ENCODE assay signal across 18 cellular contexts in the genomic region with DNA sequence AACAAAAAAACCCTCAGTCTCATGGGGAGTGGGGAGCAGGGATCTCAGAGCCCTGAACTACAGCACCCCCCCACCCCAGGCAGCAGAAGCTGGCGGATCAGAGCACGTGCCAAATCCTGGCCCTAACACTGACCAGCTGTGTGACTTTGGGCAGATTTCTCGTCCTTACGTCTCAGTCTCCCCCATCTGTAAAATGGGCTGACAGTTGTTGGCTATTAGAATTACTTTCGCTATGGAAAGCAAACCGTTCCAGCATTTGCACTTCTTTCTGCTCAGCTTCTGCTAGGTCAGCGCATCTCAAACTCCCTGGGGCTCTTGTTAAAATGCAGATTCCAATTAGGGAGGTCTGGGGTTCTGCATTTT. TPM values are rescaled to one million over a fixed set of nuclear protein-coding genes. Genes with fewer than 3 reads are reported as not detected.
DNase-seq lines count a peak whose midpoint lies in the region; ATAC-seq and TF ChIP-seq lines count a peak whose summit lies in the region.
"Had no signal": no experiment of that assay in that cellular context is flagged by ENCODE, and none has a peak within 500 bp of the region (broad histone marks: within the 10 kb centered on the region; RNA-seq: fewer than 3 reads in every experiment).

No MANE protein-coding gene starts in this region.

- no peak for TF ChIP-seq POLR2A in testis (IDR thresholded peaks at IDR 0.05)

- 84% methylated on average over 7 of the region's 7 CpGs for whole genome bisulfite sequencing in testis, 2 donors

- peaks cover 7 to 56% (median 38%) of the 10 kb centered on the region in 4 donors for H3K4me1 Mint-ChIP-seq in CD4-positive, CD25-positive, alpha-beta regulatory T cell
- H3K4me1 Mint-ChIP-seq in activated T-helper 2 cell treated with anti-CD3 and anti-CD28 coated beads, Interferon-gamma antibody, Interleukin-2, Interleukin-4, amounts not matched to agents 10 μg/mL and 5 μg/mL and 100 μg/mL, durations not matched to agents 14 hours and 24 hours and 36 hours (ENCODE audit: low read depth): peaks cover 34% of the 10 kb centered on the region
- peaks cover 32 to 38% of the 10 kb centered on the region in 2 donors for H3K4me1 Mint-ChIP-seq in natural killer cell treated with Interleukin-12 subunit alpha and Interleukin-12 subunit beta and Interleukin-15 and Interleukin-18, amount 100 ng/mL, for 72 hours (ENCODE audit: low read depth in 2 of 2)

- H3K9me3 Mint-ChIP-seq in CD4-positive, CD25-positive, alpha-beta regulatory T cell: peaks cover 0 to 14% (median 3%) of the 10 kb centered on the region in 7 donors
- H3K9me3 Mint-ChIP-seq in activated T-helper 2 cell treated with anti-CD3 and anti-CD28 coated beads, Interferon-gamma antibody, Interleukin-2, Interleukin-4, amounts not matched to agents 10 μg/mL and 5 μg/mL and 100 μg/mL, durations not matched to agents 14 hours and 24 hours and 36 hours: peaks cover 14% of the 10 kb centered on the region
- peaks cover 9% of the 10 kb centered on the region for H3K9me3 Mint-ChIP-seq in natural killer cell treated with Interleukin-12 subunit alpha and Interleukin-12 subunit beta and Interleukin-15 and Interleukin-18, amount 100 ng/mL, for 72 hours

- intact Hi-C loops in activated T-helper 2 cell treated with anti-CD3 and anti-CD28 coated beads, Interferon-gamma antibody, Interleukin-2, Interleukin-4, amounts not matched to agents 10 μg/mL and 5 μg/mL and 100 μg/mL, durations not matched to agents 14 hours and 24 hours and 36 hours (cut with micrococcal nuclease): no loop called here
- intact Hi-C loops in testis (cut with DNase I; ENCODE audit: low total_unique reads): no loop called here

- H3K27ac ChIP-seq in CD4-positive, CD25-positive, alpha-beta regulatory T cell (ENCODE audit: insufficient read depth, low read length, poor library complexity, severe bottlenecking): peak overlapping the region; percentile 78
- no peak overlapping the region for H3K27ac ChIP-seq in testis
- H3K27ac ChIP-seq: heart right ventricle had no signal

- peaks cover 0 to 5% of the 10 kb centered on the region in 2 experiments for H3K9me3 ChIP-seq in CD4-positive, CD25-positive, alpha-beta regulatory T cell (ENCODE audit: control insufficient read depth in 2 of 2, low read length in 2 of 2)
- H3K9me3 ChIP-seq in testis: no peaks in the 10 kb centered on the region

- H3K4me1 ChIP-seq in CD4-positive, CD25-positive, alpha-beta regulatory T cell (ENCODE audit: control insufficient read depth, insufficient read depth, low read length, poor library complexity, severe bottlenecking): peaks cover 28% of the 10 kb centered on the region
- H3K4me1 ChIP-seq in testis: no peaks in the 10 kb centered on the region

- H3K36me3 Mint-ChIP-seq in CD4-positive, CD25-positive, alpha-beta regulatory T cell: peaks cover 8% of the 10 kb centered on the region
- peaks cover 75% of the 10 kb centered on the region for H3K36me3 Mint-ChIP-seq in activated T-helper 2 cell treated with anti-CD3 and anti-CD28 coated beads, Interferon-gamma antibody, Interleukin-2, Interleukin-4, amounts not matched to agents 10 μg/mL and 5 μg/mL and 100 μg/mL, durations not matched to agents 14 hours and 24 hours and 36 hours (ENCODE audit: low read depth)
- peaks cover 17% of the 10 kb centered on the region for H3K36me3 Mint-ChIP-seq in natural killer cell treated with Interleukin-12 subunit alpha and Interleukin-12 subunit beta and Interleukin-15 and Interleukin-18, amount 100 ng/mL, for 72 hours

- no peak for DNase-seq in CD4-positive, CD25-positive, alpha-beta regulatory T cell
- no peak for DNase-seq in activated T-helper 2 cell treated with anti-CD3 and anti-CD28 coated beads, Interferon-gamma antibody, Interleukin-2, Interleukin-4, amounts not matched to agents 10 μg/mL and 5 μg/mL and 100 μg/mL, durations not matched to agents 14 hours and 24 hours and 36 hours (ENCODE audit: low spot score)
- no peak for DNase-seq in natural killer cell treated with Interleukin-12 subunit alpha and Interleukin-12 subunit beta and Interleukin-15 and Interleukin-18, amount 100 ng/mL, for 72 hours (ENCODE audit: low spot score)
- no peak for DNase-seq in testis
- DNase-seq: activated CD4-positive, alpha-beta T cell treated with anti-CD3 and anti-CD28 coated beads, Interleukin-2, amount 10 ng/mL, durations not matched to agents 7 days and 5 days; heart right ventricle; IMR-90; MV-4-11; NCI-H1930; stimulated activated naive CD4-positive, alpha-beta T cell treated with Interleukin-2 at 50 U/mL for 16 hours had no signal

- no peaks in the 10 kb centered on the region for H3K27me3 ChIP-seq in CD4-positive, CD25-positive, alpha-beta regulatory T cell (ENCODE audit: control insufficient read depth, insufficient read depth, low read length)
- H3K27me3 ChIP-seq in testis: no peaks in the 10 kb centered on the region

- H3K36me3 ChIP-seq in CD4-positive, CD25-positive, alpha-beta regulatory T cell (ENCODE audit: control insufficient read depth, insufficient read depth, low read length): no peaks in the 10 kb centered on the region
- H3K36me3 ChIP-seq in testis (ENCODE audit: low read depth, missing control alignments): no peaks in the 10 kb centered on the region
- H3K36me3 ChIP-seq: heart right ventricle had no signal

- no peak for ATAC-seq in CD4-positive, CD25-positive, alpha-beta regulatory T cell (ENCODE audit: low read depth in 2 of 2)
- ATAC-seq in GM19455 (IDR thresholded peaks at IDR 0.05; ENCODE audit: unreplicated experiment) (peak; percentile 17), HG03460 (IDR thresholded peaks at IDR 0.05; ENCODE audit: unreplicated experiment) (peak; percentile 11), HG03025 (IDR thresholded peaks at IDR 0.05; ENCODE audit: low FRiP score, unreplicated experiment) (no peak), GM21515 (IDR thresholded peaks at IDR 0.05; ENCODE audit: unreplicated experiment) (no peak)
- ATAC-seq in natural killer cell treated with Interleukin-12 subunit alpha and Interleukin-12 subunit beta and Interleukin-15 and Interleukin-18, amount 100 ng/mL, for 72 hours: no peak

- H3K4me3 ChIP-seq in CD4-positive, CD25-positive, alpha-beta regulatory T cell (ENCODE audit: low read depth, low read length): peak overlapping the region; percentile 81
- H3K4me3 ChIP-seq in testis: no peak overlapping the region
- H3K4me3 ChIP-seq: heart right ventricle had no signal

- H3K27ac Mint-ChIP-seq in CD4-positive, CD25-positive, alpha-beta regulatory T cell: peak overlapping the region; percentile 56 to 93 (median 83)
- peak overlapping the region; percentile 58 for H3K27ac Mint-ChIP-seq in activated T-helper 2 cell treated with anti-CD3 and anti-CD28 coated beads, Interferon-gamma antibody, Interleukin-2, Interleukin-4, amounts not matched to agents 10 μg/mL and 5 μg/mL and 100 μg/mL, durations not matched to agents 14 hours and 24 hours and 36 hours
- H3K27ac Mint-ChIP-seq in natural killer cell treated with Interleukin-12 subunit alpha and Interleukin-12 subunit beta and Interleukin-15 and Interleukin-18, amount 100 ng/mL, for 72 hours: peak overlapping the region in 1 of 2 donors; percentile 85
- H3K27ac Mint-ChIP-seq: type B pancreatic cell had no signal

- no peak for TF ChIP-seq CTCF in testis (IDR thresholded peaks at IDR 0.05)

- H3K27me3 Mint-ChIP-seq in CD4-positive, CD25-positive, alpha-beta regulatory T cell: no peaks in the 10 kb centered on the region
- no peaks in the 10 kb centered on the region for H3K27me3 Mint-ChIP-seq in activated T-helper 2 cell treated with anti-CD3 and anti-CD28 coated beads, Interferon-gamma antibody, Interleukin-2, Interleukin-4, amounts not matched to agents 10 μg/mL and 5 μg/mL and 100 μg/mL, durations not matched to agents 14 hours and 24 hours and 36 hours (ENCODE audit: low read depth)
- H3K27me3 Mint-ChIP-seq in natural killer cell treated with Interleukin-12 subunit alpha and Interleukin-12 subunit beta and Interleukin-15 and Interleukin-18, amount 100 ng/mL, for 72 hours: peaks cover 12 to 13% of the 10 kb centered on the region in 2 donors
- H3K27me3 Mint-ChIP-seq: activated CD4-positive, alpha-beta T cell treated with anti-CD3 and anti-CD28 coated beads, Interleukin-2, amount 10 ng/mL, durations not matched to agents 7 days and 5 days had no signal

- peak overlapping the region; percentile 76 to 95 (median 84) for H3K4me3 Mint-ChIP-seq in CD4-positive, CD25-positive, alpha-beta regulatory T cell
- no peak overlapping the region for H3K4me3 Mint-ChIP-seq in activated T-helper 2 cell treated with anti-CD3 and anti-CD28 coated beads, Interferon-gamma antibody, Interleukin-2, Interleukin-4, amounts not matched to agents 10 μg/mL and 5 μg/mL and 100 μg/mL, durations not matched to agents 14 hours and 24 hours and 36 hours (ENCODE audit: low read depth)
- H3K4me3 Mint-ChIP-seq in natural killer cell treated with Interleukin-12 subunit alpha and Interleukin-12 subunit beta and Interleukin-15 and Interleukin-18, amount 100 ng/mL, for 72 hours: no peak overlapping the region
- H3K4me3 Mint-ChIP-seq: activated CD4-positive, alpha-beta T cell treated with anti-CD3 and anti-CD28 coated beads, Interleukin-2, amount 10 ng/mL, durations not matched to agents 7 days and 5 days; T-helper 2 cell treated with Interferon-gamma antibody and Interleukin-4, amounts not matched to agents 5 μg/mL and 100 μg/mL, for 36 hours; type B pancreatic cell had no signal

RNA-seq across cellular contexts. Expression of gene TNFRSF8, which starts 15.5 kb away (rescaled TPM):
- total RNA-seq in CD4-positive, CD25-positive, alpha-beta regulatory T cell: 2.3 TPM
- polyA plus RNA-seq in CD4-positive, CD25-positive, alpha-beta regulatory T cell: 1 to 10 TPM; 1.1 to 3.2 (median 1.3) TPM
- 65.0 and 65.5 TPM in 2 replicates for total RNA-seq in activated T-helper 2 cell treated with anti-CD3 and anti-CD28 coated beads, Interferon-gamma antibody, Interleukin-2, Interleukin-4, amounts not matched to agents 10 μg/mL and 5 μg/mL and 100 μg/mL, durations not matched to agents 14 hours and 24 hours and 36 hours
- 10 to 100 TPM; 16.3 to 77.3 TPM for total RNA-seq in natural killer cell treated with Interleukin-12 subunit alpha and Interleukin-12 subunit beta and Interleukin-15 and Interleukin-18, amount 100 ng/mL, for 72 hours
- 1 to 10 TPM; 5.4 to 6.9 TPM for total RNA-seq in testis
- polyA plus RNA-seq in testis (ENCODE audit: insufficient read depth, low read depth, low replicate concordance): 5.0 TPM
- total RNA-seq: A673 had no signal
- polyA plus RNA-seq: neural cell had no signal

RNA-seq across cellular contexts. Expression of gene MIIP, which starts 59.3 kb away (rescaled TPM):
- total RNA-seq in CD4-positive, CD25-positive, alpha-beta regulatory T cell: 49.1 TPM
- 10 to 100 TPM; 31.9 to 45.1 (median 38.4) TPM for polyA plus RNA-seq in CD4-positive, CD25-positive, alpha-beta regulatory T cell
- total RNA-seq in activated T-helper 2 cell treated with anti-CD3 and anti-CD28 coated beads, Interferon-gamma antibody, Interleukin-2, Interleukin-4, amounts not matched to agents 10 μg/mL and 5 μg/mL and 100 μg/mL, durations not matched to agents 14 hours and 24 hours and 36 hours: 85.8 and 91.2 TPM in 2 replicates
- total RNA-seq in natural killer cell treated with Interleukin-12 subunit alpha and Interleukin-12 subunit beta and Interleukin-15 and Interleukin-18, amount 100 ng/mL, for 72 hours: 100 to 1,000 TPM in 1 of 2 donors, 10 to 100 TPM in 1; 52.5 to 118 TPM
- total RNA-seq in testis: 10 to 100 TPM; 69.8 to 83.9 TPM
- 44.5 TPM for polyA plus RNA-seq in testis (ENCODE audit: insufficient read depth, low read depth, low replicate concordance)

Comparison
In these comparisons a context has a peak if more than half of its experiments do, and no peak if none do; other contexts are left out.
1. ATAC-seq: peak in GM19455 (single experiment) and HG03460 (single experiment); none in CD4-positive, CD25-positive, alpha-beta regulatory T cell (0 of 2), natural killer cell treated with Interleukin-12 subunit alpha and Interleukin-12 subunit beta and Interleukin-15 and Interleukin-18, amount 100 ng/mL, for 72 hours (0 of 2), HG03025 (single experiment) and GM21515 (single experiment).
2. H3K4me3 Mint-ChIP-seq: peak in CD4-positive, CD25-positive, alpha-beta regulatory T cell (4 of 4); none in activated T-helper 2 cell treated with anti-CD3 and anti-CD28 coated beads, Interferon-gamma antibody, Interleukin-2, Interleukin-4, amounts not matched to agents 10 μg/mL and 5 μg/mL and 100 μg/mL, durations not matched to agents 14 hours and 24 hours and 36 hours (single experiment) and natural killer cell treated with Interleukin-12 subunit alpha and Interleukin-12 subunit beta and Interleukin-15 and Interleukin-18, amount 100 ng/mL, for 72 hours (single experiment).